ENCODE assay signal across 12 cellular contexts in the genomic region with DNA sequence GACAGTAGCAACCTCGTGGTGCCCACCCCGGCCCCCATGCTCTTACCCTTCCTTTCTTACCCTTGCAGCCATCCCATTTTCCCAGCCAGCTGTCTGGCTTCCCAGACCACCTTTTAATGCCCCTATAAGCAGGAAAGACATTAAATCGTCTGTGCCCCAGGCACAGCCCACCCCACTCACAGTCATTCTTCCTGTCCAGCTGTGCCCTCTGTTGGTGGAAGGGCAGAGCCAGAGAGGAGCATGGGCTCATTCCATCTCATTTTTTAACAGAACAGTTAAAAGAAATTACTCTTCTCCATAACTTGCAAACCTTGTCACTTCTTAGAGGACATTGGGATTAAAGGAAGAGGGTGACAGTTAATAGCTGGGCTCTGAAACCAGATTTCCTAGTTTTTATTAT.
DNase-seq lines count a peak whose midpoint lies in the region; ATAC-seq and TF ChIP-seq lines count a peak whose summit lies in the region.
"Had no signal": no experiment of that assay in that cellular context is flagged by ENCODE, and none has a peak within 500 bp of the region (broad histone marks: within the 10 kb centered on the region; RNA-seq: fewer than 3 reads in every experiment).

No MANE protein-coding gene starts in this region.

- H3K27ac ChIP-seq in Karpas-422 (ENCODE audit: low read length) (no peak overlapping the region), brain microvascular endothelial cell (no peak overlapping the region), neuronal stem cell (replicated peaks; ENCODE audit: low read length) (no peak overlapping the region)

- H3K36me3 ChIP-seq in Karpas-422 (ENCODE audit: insufficient read depth, low read length) (no peaks in the 10 kb centered on the region), brain microvascular endothelial cell (replicated peaks) (no peaks in the 10 kb centered on the region), neuronal stem cell (replicated peaks in 1 of 2; ENCODE audit: control insufficient read depth in 2 of 2, insufficient read depth in 2 of 2, low read length in 2 of 2) (no peaks in the 10 kb centered on the region)

- no peak overlapping the region for H3K14ac ChIP-seq in neuronal stem cell (ENCODE audit: low read length)

- ATAC-seq in HG03354 (IDR thresholded peaks at IDR 0.05; ENCODE audit: poor library complexity, severe bottlenecking, unreplicated experiment) = no peak
- ATAC-seq: natural killer cell treated with Interleukin-12 subunit alpha and Interleukin-12 subunit beta and Interleukin-15 and Interleukin-18, amount 100 ng/mL, for 72 hours; stimulated activated naive B cell treated with anti-CD40 and anti-IgM and Interleukin-4, amounts not matched to agents 10 μg/mL and 1 μg/mL and 100 μg/mL, for 72 hours had no signal

- H2BK5ac ChIP-seq in neuronal stem cell (ENCODE audit: low read length) = no peak overlapping the region

- in situ Hi-C loops in brain microvascular endothelial cell (cut with HindIII; ENCODE audit: low pct_ligation_motif_present, low sequenced_read_pairs) = no loop called here

- no peaks in the 10 kb centered on the region for H3K9me2 ChIP-seq in Karpas-422 (replicated peaks; ENCODE audit: insufficient read depth, low read length)

- H3K23ac ChIP-seq in neuronal stem cell (ENCODE audit: low read depth, low read length, poor library complexity) = no peak overlapping the region

- no peak overlapping the region for H3K4me2 ChIP-seq in Karpas-422 (ENCODE audit: low read depth, low read length, poor library complexity, severe bottlenecking)
- no peak overlapping the region for H3K4me2 ChIP-seq in neuronal stem cell (ENCODE audit: insufficient read depth, low read length, poor library complexity, severe bottlenecking)

- H3K4me1 ChIP-seq in Karpas-422 (ENCODE audit: low read length) = peaks cover 18% of the 10 kb centered on the region
- peaks cover 0 to 12% of the 10 kb centered on the region in 2 donors for H3K4me1 ChIP-seq in neuronal stem cell (ENCODE audit: control insufficient read depth in 2 of 2, insufficient read depth in 1 of 2, low read depth in 1 of 2, low read length in 2 of 2)

- H3K9ac ChIP-seq in Karpas-422 (ENCODE audit: low read length) = no peak overlapping the region
- H3K9ac ChIP-seq in neuronal stem cell (ENCODE audit: low read depth, low read length, poor library complexity) = no peak overlapping the region

- H2BK120ac ChIP-seq in neuronal stem cell (ENCODE audit: low read depth, low read length) = no peak overlapping the region

- H2AFZ ChIP-seq in Karpas-422 (ENCODE audit: low read length) = no peak overlapping the region
- H2AFZ ChIP-seq in neuronal stem cell (ENCODE audit: low read length) = no peak overlapping the region

- no peaks in the 10 kb centered on the region for H3K79me2 ChIP-seq in Karpas-422 (ENCODE audit: low read length)

- no peak overlapping the region for H2BK12ac ChIP-seq in neuronal stem cell (ENCODE audit: low read length)

- H4K91ac ChIP-seq in neuronal stem cell (ENCODE audit: low read depth, low read length, poor library complexity) = no peak overlapping the region

- H2AK5ac ChIP-seq in neuronal stem cell (ENCODE audit: low read depth, low read length) = no peak overlapping the region

- no peak overlapping the region for H4K8ac ChIP-seq in neuronal stem cell (ENCODE audit: low read depth, low read length)

- H3K4ac ChIP-seq in neuronal stem cell (ENCODE audit: low read length) = peak overlapping the region; percentile 79

- TF ChIP-seq CTCF in brain microvascular endothelial cell (IDR thresholded peaks at IDR 0.05; ENCODE audit: low read depth, low read length, missing control alignments) = peak; percentile 66

- no peaks in the 10 kb centered on the region for H4K20me1 ChIP-seq in Karpas-422 (ENCODE audit: insufficient read depth, low read depth, low read length)

- H3K27me3 ChIP-seq in Karpas-422 (ENCODE audit: low read length) = peaks cover 2% of the 10 kb centered on the region; the same call in 1 of the 2 replicates
- H3K27me3 ChIP-seq in brain microvascular endothelial cell (replicated peaks) = no peaks in the 10 kb centered on the region
- no peaks in the 10 kb centered on the region for H3K27me3 ChIP-seq in neuronal stem cell (ENCODE audit: control insufficient read depth in 3 of 3, insufficient read depth in 3 of 3, low read depth in 1 of 3, low read length in 3 of 3)

- H3K9me3 ChIP-seq in Karpas-422 (ENCODE audit: low read length) (no peaks in the 10 kb centered on the region), neuronal stem cell (replicated peaks in 1 of 2; ENCODE audit: control insufficient read depth in 2 of 2, insufficient read depth in 1 of 2, low read depth in 1 of 2, low read length in 2 of 2) (peaks cover 7 to 17% of the 10 kb centered on the region in 2 donors)

- WGBS in neuronal stem cell (ENCODE audit: extremely low coverage in 2 of 2, insufficient read length in 2 of 2, insufficient replicate concordance in 1 of 2), 2 donors = no CpG with 5 or more reads among the region's 3 CpGs

- no peak overlapping the region for H2BK15ac ChIP-seq in neuronal stem cell (ENCODE audit: low read length)

- DNase-seq in DMS 273 (lab: John Stamatoyannopoulos, UW; ENCODE audit: unreplicated experiment) (peak; percentile 27), DMS 273 treated with DMSO at 0.1 percent for 48 hours (lab: John Stamatoyannopoulos, UW) (no peak), Karpas-422 (peak; percentile 62), brain microvascular endothelial cell (no peak), neuronal stem cell (ENCODE audit: low spot score) (no peak), HK-2 (ENCODE audit: unreplicated experiment) (no peak), cerebellar nuclear complex (lab: John Stamatoyannopoulos, UW) (no peak)
- DNase-seq: 8988T; activated naive CD8-positive, alpha-beta T cell treated with anti-CD3 and anti-CD28 coated beads, Interleukin-2, amount 10 ng/mL, durations not matched to agents 7 days and 5 days; stimulated activated naive B cell treated with anti-CD40 and anti-IgM and Interleukin-4, amounts not matched to agents 10 μg/mL and 1 μg/mL and 100 μg/mL, for 72 hours had no signal

- H3K79me1 ChIP-seq in neuronal stem cell (ENCODE audit: low read depth, low read length) = no peaks in the 10 kb centered on the region

- no peak overlapping the region for H3K4me3 ChIP-seq in Karpas-422 (ENCODE audit: low read length)
- no peak overlapping the region for H3K4me3 ChIP-seq in brain microvascular endothelial cell (ENCODE audit: low read depth, low read length)
- H3K4me3 ChIP-seq in neuronal stem cell (ENCODE audit: low read length in 2 of 2) = no peak overlapping the region

- H3K18ac ChIP-seq in neuronal stem cell (ENCODE audit: low read length) = peak overlapping the region; percentile 13

Comparison
In these comparisons a context has a peak if more than half of its experiments do, and no peak if none do; other contexts are left out.
1. DNase-seq: peak in DMS 273 (single experiment) and Karpas-422 (single experiment); none in DMS 273 treated with DMSO at 0.1 percent for 48 hours (single experiment), brain microvascular endothelial cell (single experiment), neuronal stem cell (single experiment), HK-2 (single experiment) and cerebellar nuclear complex (0 of 2).